Comparison of ENCODE assay signal across 8 cellular contexts in genomic region chr1:16677552-16678423, GRCh38. TPM values are rescaled to one million over a fixed set of nuclear protein-coding genes. Genes with fewer than 3 reads are reported as not detected.
DNase-seq lines count a peak whose midpoint lies in the region; ATAC-seq and TF ChIP-seq lines count a peak whose summit lies in the region.

No MANE protein-coding gene starts in this region.

- H3K9me3 Mint-ChIP-seq in activated naive CD8-positive, alpha-beta T cell treated with anti-CD3 and anti-CD28 coated beads for 36 hours: peaks cover 2% of the 10 kb centered on the region
- H3K9me3 Mint-ChIP-seq in stimulated activated naive B cell treated with anti-CD40 and anti-IgM and Interleukin-4, amounts not matched to agents 10 μg/mL and 1 μg/mL and 100 μg/mL, for 72 hours: peaks cover 0 to 2% of the 10 kb centered on the region in 2 donors

- peaks cover 6% of the 10 kb centered on the region for H3K36me3 Mint-ChIP-seq in activated naive CD8-positive, alpha-beta T cell treated with anti-CD3 and anti-CD28 coated beads for 36 hours
- peaks cover 3 to 5% of the 10 kb centered on the region in 2 donors for H3K36me3 Mint-ChIP-seq in stimulated activated naive B cell treated with anti-CD40 and anti-IgM and Interleukin-4, amounts not matched to agents 10 μg/mL and 1 μg/mL and 100 μg/mL, for 72 hours

- TF ChIP-seq CTCF in AG09319 (IDR thresholded peaks at IDR 0.05; ENCODE audit: low read depth, low read length): no peak

- peak overlapping the region; percentile 94 for H3K27ac Mint-ChIP-seq in activated naive CD8-positive, alpha-beta T cell treated with anti-CD3 and anti-CD28 coated beads for 36 hours
- H3K27ac Mint-ChIP-seq in stimulated activated naive B cell treated with anti-CD40 and anti-IgM and Interleukin-4, amounts not matched to agents 10 μg/mL and 1 μg/mL and 100 μg/mL, for 72 hours: peak overlapping the region; percentile 98

- ATAC-seq in GM18502 (IDR thresholded peaks at IDR 0.05; ENCODE audit: poor library complexity, unreplicated experiment): peak; percentile 50
- ATAC-seq in stimulated activated naive B cell treated with anti-CD40 and anti-IgM and Interleukin-4, amounts not matched to agents 10 μg/mL and 1 μg/mL and 100 μg/mL, for 72 hours (replicated peaks): peak; percentile 70 to 78

- H3K4me1 Mint-ChIP-seq in activated naive CD8-positive, alpha-beta T cell treated with anti-CD3 and anti-CD28 coated beads for 36 hours: peaks cover 23% of the 10 kb centered on the region
- peaks cover 10 to 33% of the 10 kb centered on the region in 2 donors for H3K4me1 Mint-ChIP-seq in stimulated activated naive B cell treated with anti-CD40 and anti-IgM and Interleukin-4, amounts not matched to agents 10 μg/mL and 1 μg/mL and 100 μg/mL, for 72 hours

- peak overlapping the region; percentile 73 for H3K4me3 Mint-ChIP-seq in activated naive CD8-positive, alpha-beta T cell treated with anti-CD3 and anti-CD28 coated beads for 36 hours
- peak overlapping the region; percentile 81 to 83 for H3K4me3 Mint-ChIP-seq in stimulated activated naive B cell treated with anti-CD40 and anti-IgM and Interleukin-4, amounts not matched to agents 10 μg/mL and 1 μg/mL and 100 μg/mL, for 72 hours

- peak; percentile 7 for DNase-seq in AG09319 (ENCODE audit: extremely low read depth, low read depth)
- peak; percentile 55 to 66 for DNase-seq in NOMO-1 (lab: John Stamatoyannopoulos, UW; ENCODE audit: unreplicated experiment in 2 of 2)
- DNase-seq in activated naive CD8-positive, alpha-beta T cell treated with anti-CD3 and anti-CD28 coated beads for 36 hours: peak; percentile 73
- peak; percentile 60 for DNase-seq in iris pigment epithelial cell (ENCODE audit: low read depth)
- DNase-seq in stimulated activated naive B cell treated with anti-CD40 and anti-IgM and Interleukin-4, amounts not matched to agents 10 μg/mL and 1 μg/mL and 100 μg/mL, for 72 hours: no peak
- DNase-seq in NCI-H2227 treated with DMSO at 0.1 percent for 48 hours (lab: John Stamatoyannopoulos, UW): no peak
- DNase-seq in NCI-H2029 treated with DMSO at 0.1 percent for 48 hours (lab: John Stamatoyannopoulos, UW): no peak

- H3K27me3 Mint-ChIP-seq in activated naive CD8-positive, alpha-beta T cell treated with anti-CD3 and anti-CD28 coated beads for 36 hours: peaks cover 30% of the 10 kb centered on the region
- peaks cover 14 to 15% of the 10 kb centered on the region in 2 donors for H3K27me3 Mint-ChIP-seq in stimulated activated naive B cell treated with anti-CD40 and anti-IgM and Interleukin-4, amounts not matched to agents 10 μg/mL and 1 μg/mL and 100 μg/mL, for 72 hours

RNA-seq across cellular contexts. Expression of gene RNU1-3, which starts 11.0 kb away (rescaled TPM):
- total RNA-seq in activated naive CD8-positive, alpha-beta T cell treated with anti-CD3 and anti-CD28 coated beads for 36 hours: 100 to 1,000 TPM; 874 to 961 TPM

Comparison
In these comparisons a context has a peak if more than half of its experiments do, and no peak if none do; other contexts are left out.
1. DNase-seq: peak in AG09319 (single experiment), NOMO-1 (2 of 2), activated naive CD8-positive, alpha-beta T cell treated with anti-CD3 and anti-CD28 coated beads for 36 hours (single experiment) and iris pigment epithelial cell (single experiment); none in stimulated activated naive B cell treated with anti-CD40 and anti-IgM and Interleukin-4, amounts not matched to agents 10 μg/mL and 1 μg/mL and 100 μg/mL, for 72 hours (single experiment), NCI-H2227 treated with DMSO at 0.1 percent for 48 hours (single experiment) and NCI-H2029 treated with DMSO at 0.1 percent for 48 hours (single experiment).